ENCODE assay signal across 8 cellular contexts in the genomic region with DNA sequence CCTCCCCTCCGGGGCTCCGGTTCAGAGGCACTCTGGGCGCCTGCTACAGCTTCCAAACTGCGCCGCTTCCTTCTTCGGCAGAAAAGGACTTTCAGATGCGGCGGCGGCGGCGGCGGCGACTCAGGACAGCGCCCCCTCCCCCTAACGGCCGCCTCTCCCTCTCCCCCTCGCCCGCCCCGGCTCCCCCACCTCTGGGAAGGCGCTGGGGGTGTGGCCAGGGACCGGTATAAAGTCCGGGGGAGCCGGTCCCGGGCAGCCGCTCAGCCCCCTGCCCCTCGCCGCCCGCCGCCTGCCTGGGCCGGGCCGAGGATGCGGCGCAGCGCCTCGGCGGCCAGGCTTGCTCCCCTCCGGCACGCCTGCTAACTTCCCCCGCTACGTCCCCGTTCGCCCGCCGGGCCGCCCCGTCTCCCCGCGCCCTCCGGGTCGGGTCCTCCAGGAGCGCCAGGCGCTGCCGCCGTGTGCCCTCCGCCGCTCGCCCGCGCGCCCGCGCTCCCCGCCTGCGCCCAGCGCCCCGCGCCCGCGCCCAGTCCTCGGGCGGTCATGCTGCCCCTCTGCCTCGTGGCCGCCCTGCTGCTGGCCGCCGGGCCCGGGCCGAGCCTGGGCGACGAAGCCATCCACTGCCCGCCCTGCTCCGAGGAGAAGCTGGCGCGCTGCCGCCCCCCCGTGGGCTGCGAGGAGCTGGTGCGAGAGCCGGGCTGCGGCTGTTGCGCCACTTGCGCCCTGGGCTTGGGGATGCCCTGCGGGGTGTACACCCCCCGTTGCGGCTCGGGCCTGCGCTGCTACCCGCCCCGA. TPM values are rescaled to one million over a fixed set of nuclear protein-coding genes. Genes with fewer than 3 reads are reported as not detected.
DNase-seq lines count a peak whose midpoint lies in the region; ATAC-seq, FAIRE-seq and TF ChIP-seq lines count a peak whose summit lies in the region.

A gene (plus strand): TSS at position 255 of the 792 bp plus-strand sequence. CDS start 286 bp downstream, at position 541.

- H3K9me3 ChIP-seq in WERI-Rb-1 (ENCODE audit: severe bottlenecking), result no peaks in the 10 kb centered on the region
- no peaks in the 10 kb centered on the region for H3K9me3 ChIP-seq in iPS-20b (ENCODE audit: insufficient read depth, low read depth, low read length)
- no peaks in the 10 kb centered on the region for H3K9me3 ChIP-seq in skeletal muscle tissue (ENCODE audit: control insufficient read depth in 3 of 3, low read length in 3 of 3)

- peak; percentile 81 for FAIRE-seq in GM12892 (lab: Jason Lieb, UNC)

- H3K27me3 ChIP-seq in WERI-Rb-1 (ENCODE audit: insufficient read depth, low read depth, severe bottlenecking) (no peaks in the 10 kb centered on the region), iPS-20b (ENCODE audit: insufficient read depth, low read length) (peaks cover 11% of the 10 kb centered on the region), skeletal muscle tissue (ENCODE audit: control insufficient read depth in 3 of 3, insufficient read depth in 3 of 3, low read length in 3 of 3) (peaks cover 0 to 5% (median 5%) of the 10 kb centered on the region in 3 donors)

- H3K4me1 ChIP-seq in iPS-20b (ENCODE audit: insufficient read depth, low read length), result peaks cover 14% of the 10 kb centered on the region; the same call in 1 of the 2 replicates
- H3K4me1 ChIP-seq in skeletal muscle tissue (ENCODE audit: control insufficient read depth in 3 of 3, insufficient read depth in 3 of 3, low read length in 3 of 3), result peaks cover 23 to 34% (median 32%) of the 10 kb centered on the region in 3 donors

- ATAC-seq in GM19035 (IDR thresholded peaks at IDR 0.05; ENCODE audit: unreplicated experiment) (no peak), GM18907 (IDR thresholded peaks at IDR 0.05; ENCODE audit: unreplicated experiment) (no peak)

- H3K36me3 ChIP-seq in WERI-Rb-1, result no peaks in the 10 kb centered on the region
- no peaks in the 10 kb centered on the region for H3K36me3 ChIP-seq in iPS-20b (ENCODE audit: insufficient read depth, low read depth, low read length)
- peaks cover 0 to 6% (median 2%) of the 10 kb centered on the region in 3 donors for H3K36me3 ChIP-seq in skeletal muscle tissue (ENCODE audit: control insufficient read depth in 3 of 3, insufficient read depth in 3 of 3, low read length in 3 of 3)

- TF ChIP-seq POLR2A in GM12892 (IDR thresholded peaks at IDR 0.05; ENCODE audit: low read depth, low read length), result no peak

- peak; percentile 66 for DNase-seq in GM12892 (ENCODE audit: insufficient read length)
- peak; percentile 52 for DNase-seq in NCI-H1694 treated with DMSO at 0.1 percent for 48 hours (lab: John Stamatoyannopoulos, UW)
- DNase-seq in WERI-Rb-1, result peak; percentile 92
- peak; percentile 79 to 88 for DNase-seq in T47D (ENCODE audit: low read depth in 1 of 2, low spot score in 1 of 2)

- H3K4me3 ChIP-seq in WERI-Rb-1 (ENCODE audit: low read depth, low read length) (peak within 1 kb of the TSS; percentile 49), iPS-20b (ENCODE audit: low read length) (peak within 1 kb of the TSS; percentile 78), skeletal muscle tissue (ENCODE audit: low read length in 3 of 3) (peak within 1 kb of the TSS; percentile 75 to 84 (median 81))

- H3K27ac ChIP-seq in WERI-Rb-1 (peak within 1 kb of the TSS; percentile 67), iPS-20b (ENCODE audit: low read length) (no peak within 1 kb of the TSS), skeletal muscle tissue (ENCODE audit: low read depth, low read length) (peak within 1 kb of the TSS; percentile 80)

- peak; percentile 91 for TF ChIP-seq CTCF in WERI-Rb-1 (IDR thresholded peaks at IDR 0.05; ENCODE audit: low read depth, low read length)

- H3K9ac ChIP-seq in iPS-20b (ENCODE audit: low read depth, low read length), result peak within 1 kb of the TSS; percentile 78
- H3K9ac ChIP-seq in skeletal muscle tissue (ENCODE audit: low read depth in 1 of 3, low read length in 3 of 3), result peak within 1 kb of the TSS; percentile 79 to 83 (median 82)

- in situ Hi-C loops in T47D (cut with HindIII; ENCODE audit: low pct_unique_long_range_greater_than_20kb, low sequenced_read_pairs), result no loop called here

RNA-seq across cellular contexts. Expression of the gene that starts here (rescaled TPM):
- polyA plus RNA-seq in GM12892 (2012; ENCODE audit: missing spikeins), result 3.6 TPM
- 76.2 TPM for total RNA-seq in skeletal muscle tissue
